In the genomic region with DNA sequence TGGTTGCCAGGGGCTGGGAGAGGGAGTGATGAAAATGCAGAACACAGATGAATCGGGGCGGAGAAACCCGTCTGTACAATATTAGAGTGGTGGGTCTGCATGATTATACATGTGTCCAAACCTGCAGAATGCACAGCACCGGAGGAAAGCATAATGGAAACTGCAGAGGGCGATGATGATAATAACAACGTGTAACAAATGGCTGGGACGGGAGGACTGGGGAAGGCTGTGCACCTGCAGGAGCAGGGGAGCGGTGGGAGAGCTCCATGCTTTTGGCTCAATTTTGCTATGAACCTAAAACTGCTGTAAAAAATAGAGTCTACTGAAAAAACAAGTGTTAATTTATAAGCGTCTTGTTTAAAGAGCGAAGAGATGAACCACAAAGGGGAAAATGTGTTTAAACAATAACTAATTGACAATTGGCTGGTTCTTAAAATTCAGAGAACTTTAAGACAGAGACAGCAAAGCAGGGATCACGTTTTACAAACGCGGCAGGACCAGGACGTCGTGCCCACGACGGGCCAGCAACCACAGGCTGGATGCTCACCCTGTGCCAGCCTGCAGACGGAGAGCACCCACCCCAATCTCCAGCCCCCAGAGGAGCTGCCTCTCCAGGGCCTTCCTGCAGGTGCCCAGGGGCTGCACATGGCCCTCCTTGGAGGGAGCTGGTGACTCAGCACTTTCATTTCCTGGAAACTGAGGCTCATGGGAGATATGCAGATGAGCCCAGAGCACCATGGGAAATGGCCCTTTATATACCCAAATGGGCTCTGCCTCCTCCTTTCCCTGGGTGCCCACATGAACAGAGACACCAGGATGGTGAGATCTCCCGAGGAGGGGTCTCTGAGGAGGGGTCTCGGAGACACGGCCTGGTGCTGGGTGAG, we compare ENCODE assay signal across 1 cellular context.
TF ChIP-seq lines count a peak whose summit lies in the region.

A gene with protein sequence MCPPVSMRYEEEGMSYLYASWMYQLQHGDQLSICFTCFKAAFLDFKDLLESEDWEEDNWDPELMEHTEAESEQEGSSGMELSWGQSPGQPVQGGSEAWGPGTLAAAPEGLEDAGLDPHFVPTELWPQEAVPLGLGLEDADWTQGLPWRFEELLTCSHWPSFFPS (plus strand): TSS at position 781 of the 884 bp plus-strand sequence. CDS start 2,904 bp downstream, outside the sequence.

TF ChIP-seq in K562, 482 proteins besides CTCF, POLR2A, EP300 and RAD21 (continued from another document and continues in another):
- TF ChIP-seq, protein P1, sequence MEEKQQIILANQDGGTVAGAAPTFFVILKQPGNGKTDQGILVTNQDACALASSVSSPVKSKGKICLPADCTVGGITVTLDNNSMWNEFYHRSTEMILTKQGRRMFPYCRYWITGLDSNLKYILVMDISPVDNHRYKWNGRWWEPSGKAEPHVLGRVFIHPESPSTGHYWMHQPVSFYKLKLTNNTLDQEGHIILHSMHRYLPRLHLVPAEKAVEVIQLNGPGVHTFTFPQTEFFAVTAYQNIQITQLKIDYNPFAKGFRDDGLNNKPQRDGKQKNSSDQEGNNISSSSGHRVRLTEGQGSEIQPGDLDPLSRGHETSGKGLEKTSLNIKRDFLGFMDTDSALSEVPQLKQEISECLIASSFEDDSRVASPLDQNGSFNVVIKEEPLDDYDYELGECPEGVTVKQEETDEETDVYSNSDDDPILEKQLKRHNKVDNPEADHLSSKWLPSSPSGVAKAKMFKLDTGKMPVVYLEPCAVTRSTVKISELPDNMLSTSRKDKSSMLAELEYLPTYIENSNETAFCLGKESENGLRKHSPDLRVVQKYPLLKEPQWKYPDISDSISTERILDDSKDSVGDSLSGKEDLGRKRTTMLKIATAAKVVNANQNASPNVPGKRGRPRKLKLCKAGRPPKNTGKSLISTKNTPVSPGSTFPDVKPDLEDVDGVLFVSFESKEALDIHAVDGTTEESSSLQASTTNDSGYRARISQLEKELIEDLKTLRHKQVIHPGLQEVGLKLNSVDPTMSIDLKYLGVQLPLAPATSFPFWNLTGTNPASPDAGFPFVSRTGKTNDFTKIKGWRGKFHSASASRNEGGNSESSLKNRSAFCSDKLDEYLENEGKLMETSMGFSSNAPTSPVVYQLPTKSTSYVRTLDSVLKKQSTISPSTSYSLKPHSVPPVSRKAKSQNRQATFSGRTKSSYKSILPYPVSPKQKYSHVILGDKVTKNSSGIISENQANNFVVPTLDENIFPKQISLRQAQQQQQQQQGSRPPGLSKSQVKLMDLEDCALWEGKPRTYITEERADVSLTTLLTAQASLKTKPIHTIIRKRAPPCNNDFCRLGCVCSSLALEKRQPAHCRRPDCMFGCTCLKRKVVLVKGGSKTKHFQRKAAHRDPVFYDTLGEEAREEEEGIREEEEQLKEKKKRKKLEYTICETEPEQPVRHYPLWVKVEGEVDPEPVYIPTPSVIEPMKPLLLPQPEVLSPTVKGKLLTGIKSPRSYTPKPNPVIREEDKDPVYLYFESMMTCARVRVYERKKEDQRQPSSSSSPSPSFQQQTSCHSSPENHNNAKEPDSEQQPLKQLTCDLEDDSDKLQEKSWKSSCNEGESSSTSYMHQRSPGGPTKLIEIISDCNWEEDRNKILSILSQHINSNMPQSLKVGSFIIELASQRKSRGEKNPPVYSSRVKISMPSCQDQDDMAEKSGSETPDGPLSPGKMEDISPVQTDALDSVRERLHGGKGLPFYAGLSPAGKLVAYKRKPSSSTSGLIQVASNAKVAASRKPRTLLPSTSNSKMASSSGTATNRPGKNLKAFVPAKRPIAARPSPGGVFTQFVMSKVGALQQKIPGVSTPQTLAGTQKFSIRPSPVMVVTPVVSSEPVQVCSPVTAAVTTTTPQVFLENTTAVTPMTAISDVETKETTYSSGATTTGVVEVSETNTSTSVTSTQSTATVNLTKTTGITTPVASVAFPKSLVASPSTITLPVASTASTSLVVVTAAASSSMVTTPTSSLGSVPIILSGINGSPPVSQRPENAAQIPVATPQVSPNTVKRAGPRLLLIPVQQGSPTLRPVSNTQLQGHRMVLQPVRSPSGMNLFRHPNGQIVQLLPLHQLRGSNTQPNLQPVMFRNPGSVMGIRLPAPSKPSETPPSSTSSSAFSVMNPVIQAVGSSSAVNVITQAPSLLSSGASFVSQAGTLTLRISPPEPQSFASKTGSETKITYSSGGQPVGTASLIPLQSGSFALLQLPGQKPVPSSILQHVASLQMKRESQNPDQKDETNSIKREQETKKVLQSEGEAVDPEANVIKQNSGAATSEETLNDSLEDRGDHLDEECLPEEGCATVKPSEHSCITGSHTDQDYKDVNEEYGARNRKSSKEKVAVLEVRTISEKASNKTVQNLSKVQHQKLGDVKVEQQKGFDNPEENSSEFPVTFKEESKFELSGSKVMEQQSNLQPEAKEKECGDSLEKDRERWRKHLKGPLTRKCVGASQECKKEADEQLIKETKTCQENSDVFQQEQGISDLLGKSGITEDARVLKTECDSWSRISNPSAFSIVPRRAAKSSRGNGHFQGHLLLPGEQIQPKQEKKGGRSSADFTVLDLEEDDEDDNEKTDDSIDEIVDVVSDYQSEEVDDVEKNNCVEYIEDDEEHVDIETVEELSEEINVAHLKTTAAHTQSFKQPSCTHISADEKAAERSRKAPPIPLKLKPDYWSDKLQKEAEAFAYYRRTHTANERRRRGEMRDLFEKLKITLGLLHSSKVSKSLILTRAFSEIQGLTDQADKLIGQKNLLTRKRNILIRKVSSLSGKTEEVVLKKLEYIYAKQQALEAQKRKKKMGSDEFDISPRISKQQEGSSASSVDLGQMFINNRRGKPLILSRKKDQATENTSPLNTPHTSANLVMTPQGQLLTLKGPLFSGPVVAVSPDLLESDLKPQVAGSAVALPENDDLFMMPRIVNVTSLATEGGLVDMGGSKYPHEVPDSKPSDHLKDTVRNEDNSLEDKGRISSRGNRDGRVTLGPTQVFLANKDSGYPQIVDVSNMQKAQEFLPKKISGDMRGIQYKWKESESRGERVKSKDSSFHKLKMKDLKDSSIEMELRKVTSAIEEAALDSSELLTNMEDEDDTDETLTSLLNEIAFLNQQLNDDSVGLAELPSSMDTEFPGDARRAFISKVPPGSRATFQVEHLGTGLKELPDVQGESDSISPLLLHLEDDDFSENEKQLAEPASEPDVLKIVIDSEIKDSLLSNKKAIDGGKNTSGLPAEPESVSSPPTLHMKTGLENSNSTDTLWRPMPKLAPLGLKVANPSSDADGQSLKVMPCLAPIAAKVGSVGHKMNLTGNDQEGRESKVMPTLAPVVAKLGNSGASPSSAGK (IDR thresholded peaks at IDR 0.05), result peak; percentile 100
- TF ChIP-seq PHF21A (IDR thresholded peaks at IDR 0.05; ENCODE audit: borderline replicate concordance, low read depth), result no peak
- TF ChIP-seq GATAD2A (IDR thresholded peaks at IDR 0.05), result no peak
- TF ChIP-seq DPF2 (IDR thresholded peaks at IDR 0.05), result 0 out of 2 replicates have a peak, but pooled peaks have one; percentile 28
- TF ChIP-seq, protein P2, sequence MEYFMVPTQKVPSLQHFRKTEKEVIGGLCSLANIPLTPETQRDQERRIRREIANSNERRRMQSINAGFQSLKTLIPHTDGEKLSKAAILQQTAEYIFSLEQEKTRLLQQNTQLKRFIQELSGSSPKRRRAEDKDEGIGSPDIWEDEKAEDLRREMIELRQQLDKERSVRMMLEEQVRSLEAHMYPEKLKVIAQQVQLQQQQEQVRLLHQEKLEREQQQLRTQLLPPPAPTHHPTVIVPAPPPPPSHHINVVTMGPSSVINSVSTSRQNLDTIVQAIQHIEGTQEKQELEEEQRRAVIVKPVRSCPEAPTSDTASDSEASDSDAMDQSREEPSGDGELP (CRISPR knock-in tag; IDR thresholded peaks at IDR 0.05; ENCODE audit: borderline replicate concordance), result peak; percentile 75; the same call in 1 of the 2 replicates
- TF ChIP-seq POLR3G (IDR thresholded peaks at IDR 0.05; ENCODE audit: extremely low read depth, insufficient read length, insufficient replicate concordance), result no peak
- TF ChIP-seq GABPB1 (CRISPR knock-in tag; IDR thresholded peaks at IDR 0.05), result peak; percentile 49
- peak; percentile 48; the same call in 1 of the 2 replicates for TF ChIP-seq SMAD4 (CRISPR knock-in tag; conservative IDR thresholded peaks at IDR 0.05)
- TF ChIP-seq, protein P3, sequence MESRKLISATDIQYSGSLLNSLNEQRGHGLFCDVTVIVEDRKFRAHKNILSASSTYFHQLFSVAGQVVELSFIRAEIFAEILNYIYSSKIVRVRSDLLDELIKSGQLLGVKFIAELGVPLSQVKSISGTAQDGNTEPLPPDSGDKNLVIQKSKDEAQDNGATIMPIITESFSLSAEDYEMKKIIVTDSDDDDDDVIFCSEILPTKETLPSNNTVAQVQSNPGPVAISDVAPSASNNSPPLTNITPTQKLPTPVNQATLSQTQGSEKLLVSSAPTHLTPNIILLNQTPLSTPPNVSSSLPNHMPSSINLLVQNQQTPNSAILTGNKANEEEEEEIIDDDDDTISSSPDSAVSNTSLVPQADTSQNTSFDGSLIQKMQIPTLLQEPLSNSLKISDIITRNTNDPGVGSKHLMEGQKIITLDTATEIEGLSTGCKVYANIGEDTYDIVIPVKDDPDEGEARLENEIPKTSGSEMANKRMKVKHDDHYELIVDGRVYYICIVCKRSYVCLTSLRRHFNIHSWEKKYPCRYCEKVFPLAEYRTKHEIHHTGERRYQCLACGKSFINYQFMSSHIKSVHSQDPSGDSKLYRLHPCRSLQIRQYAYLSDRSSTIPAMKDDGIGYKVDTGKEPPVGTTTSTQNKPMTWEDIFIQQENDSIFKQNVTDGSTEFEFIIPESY (CRISPR knock-in tag; IDR thresholded peaks at IDR 0.05), result peak; percentile 57; the same call in 1 of the 2 replicates
- TF ChIP-seq, protein P4, sequence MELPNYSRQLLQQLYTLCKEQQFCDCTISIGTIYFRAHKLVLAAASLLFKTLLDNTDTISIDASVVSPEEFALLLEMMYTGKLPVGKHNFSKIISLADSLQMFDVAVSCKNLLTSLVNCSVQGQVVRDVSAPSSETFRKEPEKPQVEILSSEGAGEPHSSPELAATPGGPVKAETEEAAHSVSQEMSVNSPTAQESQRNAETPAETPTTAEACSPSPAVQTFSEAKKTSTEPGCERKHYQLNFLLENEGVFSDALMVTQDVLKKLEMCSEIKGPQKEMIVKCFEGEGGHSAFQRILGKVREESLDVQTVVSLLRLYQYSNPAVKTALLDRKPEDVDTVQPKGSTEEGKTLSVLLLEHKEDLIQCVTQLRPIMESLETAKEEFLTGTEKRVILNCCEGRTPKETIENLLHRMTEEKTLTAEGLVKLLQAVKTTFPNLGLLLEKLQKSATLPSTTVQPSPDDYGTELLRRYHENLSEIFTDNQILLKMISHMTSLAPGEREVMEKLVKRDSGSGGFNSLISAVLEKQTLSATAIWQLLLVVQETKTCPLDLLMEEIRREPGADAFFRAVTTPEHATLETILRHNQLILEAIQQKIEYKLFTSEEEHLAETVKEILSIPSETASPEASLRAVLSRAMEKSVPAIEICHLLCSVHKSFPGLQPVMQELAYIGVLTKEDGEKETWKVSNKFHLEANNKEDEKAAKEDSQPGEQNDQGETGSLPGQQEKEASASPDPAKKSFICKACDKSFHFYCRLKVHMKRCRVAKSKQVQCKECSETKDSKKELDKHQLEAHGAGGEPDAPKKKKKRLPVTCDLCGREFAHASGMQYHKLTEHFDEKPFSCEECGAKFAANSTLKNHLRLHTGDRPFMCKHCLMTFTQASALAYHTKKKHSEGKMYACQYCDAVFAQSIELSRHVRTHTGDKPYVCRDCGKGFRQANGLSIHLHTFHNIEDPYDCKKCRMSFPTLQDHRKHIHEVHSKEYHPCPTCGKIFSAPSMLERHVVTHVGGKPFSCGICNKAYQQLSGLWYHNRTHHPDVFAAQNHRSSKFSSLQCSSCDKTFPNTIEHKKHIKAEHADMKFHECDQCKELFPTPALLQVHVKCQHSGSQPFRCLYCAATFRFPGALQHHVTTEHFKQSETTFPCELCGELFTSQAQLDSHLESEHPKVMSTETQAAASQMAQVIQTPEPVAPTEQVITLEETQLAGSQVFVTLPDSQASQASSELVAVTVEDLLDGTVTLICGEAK (IDR thresholded peaks at IDR 0.05), result no peak
- TF ChIP-seq, protein P4 (CRISPR knock-in tag; IDR thresholded peaks at IDR 0.05), result peak; percentile 59; the same call in 1 of the 2 replicates
- TF ChIP-seq, protein P5, sequence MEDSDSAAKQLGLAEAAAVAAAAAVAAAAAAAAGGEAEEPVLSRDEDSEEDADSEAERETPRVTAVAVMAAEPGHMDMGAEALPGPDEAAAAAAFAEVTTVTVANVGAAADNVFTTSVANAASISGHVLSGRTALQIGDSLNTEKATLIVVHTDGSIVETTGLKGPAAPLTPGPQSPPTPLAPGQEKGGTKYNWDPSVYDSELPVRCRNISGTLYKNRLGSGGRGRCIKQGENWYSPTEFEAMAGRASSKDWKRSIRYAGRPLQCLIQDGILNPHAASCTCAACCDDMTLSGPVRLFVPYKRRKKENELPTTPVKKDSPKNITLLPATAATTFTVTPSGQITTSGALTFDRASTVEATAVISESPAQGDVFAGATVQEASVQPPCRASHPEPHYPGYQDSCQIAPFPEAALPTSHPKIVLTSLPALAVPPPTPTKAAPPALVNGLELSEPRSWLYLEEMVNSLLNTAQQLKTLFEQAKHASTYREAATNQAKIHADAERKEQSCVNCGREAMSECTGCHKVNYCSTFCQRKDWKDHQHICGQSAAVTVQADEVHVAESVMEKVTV (CRISPR knock-in tag; IDR thresholded peaks at IDR 0.05), result no peak
